ENCODE assay signal across 9 cellular contexts in the genomic region with DNA sequence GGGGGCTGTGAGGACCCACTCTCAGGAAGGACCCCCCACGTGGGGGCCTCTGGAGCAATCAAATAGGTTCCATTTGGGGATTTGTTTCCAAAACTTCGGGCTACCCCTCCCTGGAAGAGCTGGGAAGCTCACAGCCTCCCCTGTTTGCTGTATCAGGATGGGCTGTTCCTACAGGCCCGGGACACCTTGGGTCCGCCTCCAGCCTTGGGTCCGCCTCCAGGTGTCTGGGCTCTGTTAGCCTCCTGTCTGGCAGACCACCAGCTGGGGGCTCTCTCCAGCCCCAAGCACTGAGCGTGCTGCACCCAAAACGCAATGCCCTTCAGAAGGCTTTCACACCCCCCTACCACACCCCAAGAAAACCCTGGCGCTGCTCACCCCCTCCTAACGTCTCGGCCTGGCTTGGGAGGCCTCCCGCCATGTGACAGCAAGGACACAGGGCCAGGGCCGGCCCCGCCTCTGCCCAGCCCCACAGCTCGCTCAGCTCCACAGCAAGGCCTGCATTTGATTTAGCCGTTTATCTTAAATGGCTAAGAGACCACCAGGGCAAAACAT. TPM values are rescaled to one million over a fixed set of nuclear protein-coding genes. Genes with fewer than 3 reads are reported as not detected.
A peak's percentile ranks its signal among the peaks of the same experiment; 100 is the strongest.
DNase-seq lines count a peak whose midpoint lies in the region; ATAC-seq and TF ChIP-seq lines count a peak whose summit lies in the region.
"Had no signal": no experiment of that assay in that cellular context is flagged by ENCODE, and none has a peak within 500 bp of the region (broad histone marks: within the 10 kb centered on the region; RNA-seq: fewer than 3 reads in every experiment).

No MANE protein-coding gene starts in this region.

- H3K79me1 ChIP-seq in trophoblast cell (ENCODE audit: low read length), result peaks cover 10% of the 10 kb centered on the region

- peak overlapping the region; percentile 55 for H2BK12ac ChIP-seq in trophoblast cell (ENCODE audit: low read length)

- H2BK5ac ChIP-seq in trophoblast cell (ENCODE audit: low read depth, low read length, poor library complexity), result peak overlapping the region; percentile 42

- POLR2A ChIA-PET in T-cell (lab: Charles Lee), result interaction anchor here (0.6 to 1.1 kb wide), 3 partner anchors 36 to 1009 kb away, joined by 3 to 6 read pairs (median 3); no protein-coding TSS in a partner anchor
- POLR2A ChIA-PET in GM10248 (lab: Yijun Ruan, JAX), result no interaction called here

- no peaks in the 10 kb centered on the region for H3K9me3 Mint-ChIP-seq in T-cell

- peak overlapping the region; percentile 98 for H3K27ac Mint-ChIP-seq in T-cell

- H3K14ac ChIP-seq in trophoblast cell (ENCODE audit: low read length), result no peak overlapping the region

- no peak for ATAC-seq in T-cell (replicated peaks in 1 of 4)
- no peak for ATAC-seq in HG02840 (IDR thresholded peaks at IDR 0.05; ENCODE audit: low FRiP score, unreplicated experiment)
- no peak for ATAC-seq in omental fat pad (ENCODE audit: low FRiP score)

- no peak overlapping the region for H3K4ac ChIP-seq in trophoblast cell (ENCODE audit: low read depth, low read length)

- H2BK120ac ChIP-seq in trophoblast cell (ENCODE audit: insufficient read depth, low read length, poor library complexity), result peak overlapping the region; percentile 28

- H3K79me2 ChIP-seq in trophoblast cell (ENCODE audit: control insufficient read depth, insufficient read depth, low read length, poor library complexity), result peaks cover 2% of the 10 kb centered on the region

- peak overlapping the region; percentile 76 for H3K4me2 ChIP-seq in trophoblast cell (ENCODE audit: low read length)

- peak overlapping the region; percentile 74 for H4K8ac ChIP-seq in trophoblast cell (ENCODE audit: low read depth, low read length)

- TF ChIP-seq CTCF in esophagus squamous epithelium (IDR thresholded peaks at IDR 0.05) (no peak), GM10248 (IDR thresholded peaks at IDR 0.05; ENCODE audit: control extremely low read depth, extremely low read depth, low read depth, missing control alignments) (no peak), omental fat pad (IDR thresholded peaks at IDR 0.05) (no peak)

- H2AFZ ChIP-seq in trophoblast cell (ENCODE audit: insufficient read depth, low read length, poor library complexity), result peak overlapping the region; percentile 8

- intact Hi-C loops in esophagus squamous epithelium (cut with DNase I), result no loop called here

- H3K4me1 ChIP-seq in ES-I3 (ENCODE audit: insufficient read depth, low read length) (peaks cover 28% of the 10 kb centered on the region), esophagus squamous epithelium (peaks cover 9 to 50% (median 26%) of the 10 kb centered on the region in 3 donors), trophoblast cell (ENCODE audit: control insufficient read depth in 1 of 2, insufficient read depth in 2 of 2, low read length in 2 of 2) (peaks cover 22 to 32% of the 10 kb centered on the region in 2 experiments)

- H3K36me3 ChIP-seq in ES-I3 (ENCODE audit: insufficient read depth, low read length) (no peaks in the 10 kb centered on the region), esophagus squamous epithelium (no peaks in the 10 kb centered on the region), trophoblast cell (ENCODE audit: control insufficient read depth in 1 of 2, insufficient read depth in 2 of 2, low read length in 2 of 2) (no peaks in the 10 kb centered on the region)

- H3K27me3 Mint-ChIP-seq in T-cell, result no peaks in the 10 kb centered on the region

- CTCF ChIA-PET in T-cell (lab: Charles Lee) (interaction anchor here (1.1 to 7.2 kb wide), 4 partner anchors 9 to 35 kb away, joined by 3 to 75 read pairs (median 17); no protein-coding TSS in a partner anchor), GM10248 (lab: Yijun Ruan, JAX) (no interaction called here)

- H4K91ac ChIP-seq in trophoblast cell (ENCODE audit: low read depth, low read length), result peak overlapping the region; percentile 77

- H3K4me3 ChIP-seq in esophagus squamous epithelium (peak overlapping the region in 3 of 4 donors; percentile 1 to 22 (median 20)), trophoblast cell (ENCODE audit: low read depth, low read length) (no peak overlapping the region)

- H3K36me3 Mint-ChIP-seq in T-cell, result peaks cover 31% of the 10 kb centered on the region

- H3K4me1 Mint-ChIP-seq in T-cell, result peaks cover 94 to 96% (median 95%) of the 10 kb centered on the region in 3 donors

- DNase-seq in T-cell, result peak in 1 of 34 experiments; percentile 53
- DNase-seq in esophagus squamous epithelium (lab: John Stamatoyannopoulos, UW), result no peak
- DNase-seq in trophoblast cell, result no peak
- no peak for DNase-seq in SHP77 treated with DMSO at 0.1 percent for 48 hours (lab: John Stamatoyannopoulos, UW)
- no peak for DNase-seq in GM10248 (ENCODE audit: extremely low spot score)
- DNase-seq in omental fat pad (ENCODE audit: low spot score), result no peak
- DNase-seq: GDM1 had no signal

- H3K27me3 ChIP-seq in esophagus squamous epithelium (peaks cover 0 to 24% (median 0%) of the 10 kb centered on the region in 4 donors), trophoblast cell (ENCODE audit: insufficient read depth, low read length) (no peaks in the 10 kb centered on the region)

- H3K27ac ChIP-seq in esophagus squamous epithelium (peak overlapping the region; percentile 45 to 73 (median 68)), trophoblast cell (ENCODE audit: low read depth, low read length) (no peak overlapping the region)

- H3K23ac ChIP-seq in trophoblast cell (ENCODE audit: low read length), result no peak overlapping the region

- H3K9me3 ChIP-seq in ES-I3 (ENCODE audit: control insufficient read depth, insufficient read depth, low read length) (no peaks in the 10 kb centered on the region), esophagus squamous epithelium (no peaks in the 10 kb centered on the region), trophoblast cell (ENCODE audit: insufficient read depth, low read depth, low read length) (no peaks in the 10 kb centered on the region)

- peak overlapping the region; percentile 1 for H3K18ac ChIP-seq in trophoblast cell (ENCODE audit: low read length)

- no peak for TF ChIP-seq POLR2A in esophagus squamous epithelium (IDR thresholded peaks at IDR 0.05)

- peak overlapping the region; percentile 66 to 96 (median 85) for H3K4me3 Mint-ChIP-seq in T-cell

- H4K12ac ChIP-seq in trophoblast cell (ENCODE audit: low read depth, low read length), result no peak overlapping the region

- WGBS in esophagus squamous epithelium, 2 donors, result 13% methylated on average over 9 of the region's 15 CpGs; no CpG with 5 or more reads in 1 of the 2 donors
- no CpG with 5 or more reads among the region's 15 CpGs for WGBS in trophoblast cell (ENCODE audit: extremely low coverage, insufficient coverage, insufficient read length)

- no peak overlapping the region for H2AK5ac ChIP-seq in trophoblast cell (ENCODE audit: low read length)

- H3K9ac ChIP-seq in ES-I3 (ENCODE audit: low read depth, low read length), result peak overlapping the region; percentile 71
- H3K9ac ChIP-seq in trophoblast cell (ENCODE audit: low read length), result no peak overlapping the region

RNA-seq across cellular contexts. Expression of a gene that starts 40.1 kb away (rescaled TPM):
- total RNA-seq in T-cell (100 to 1,000 TPM; 181 to 240 (median 196) TPM), esophagus squamous epithelium (10 to 100 TPM; 10.1 to 19.3 (median 12.9) TPM), omental fat pad (1 to 10 TPM in 1 of 4 donors, under 1 TPM in 3; 0.56 to 2.0 (median 0.77) TPM)
- 1.0 and 1.1 TPM in 2 replicates for polyA plus RNA-seq in trophoblast cell (2013)

Comparison
In these comparisons a context has a peak if more than half of its experiments do, and no peak if none do; other contexts are left out.
1. RNA of a gene that starts 40.1 kb away (total RNA-seq): 181 to 240 TPM in T-cell; 10.1 to 19.3 TPM in esophagus squamous epithelium and 0.56 to 2.0 TPM in omental fat pad; every median in the first group is over 4 times any median in the second.